In genomic region chr17:68706351-68706750, GRCh38 we compare ENCODE assay signal across 24 cellular contexts.
DNase-seq lines count a peak whose midpoint lies in the region; ATAC-seq and TF ChIP-seq lines count a peak whose summit lies in the region.
"Had no signal": no experiment of that assay in that cellular context is flagged by ENCODE, and none has a peak within 500 bp of the region (broad histone marks: within the 10 kb centered on the region; RNA-seq: fewer than 3 reads in every experiment).

No MANE protein-coding gene starts in this region.

- no peaks in the 10 kb centered on the region for H3K27me3 ChIP-seq in heart right ventricle
- H3K27me3 ChIP-seq in right cardiac atrium (ENCODE audit: control insufficient read depth, insufficient read depth), result no peaks in the 10 kb centered on the region
- H3K27me3 ChIP-seq: Peyer's patch, sigmoid colon, stomach, tibial nerve had no signal

- ATAC-seq in heart right ventricle (peak in 2 of 8 donors; percentile 11 to 18), right cardiac atrium (no peak), HG02642 (IDR thresholded peaks at IDR 0.05; ENCODE audit: poor library complexity, unreplicated experiment) (no peak), HG03108 (IDR thresholded peaks at IDR 0.05; ENCODE audit: unreplicated experiment) (no peak)
- ATAC-seq: activated CD4-positive, CD25-positive, alpha-beta regulatory T cell treated with anti-CD3 and anti-CD28 coated beads, Interleukin-2, amount 50 U/mL, for 24 hours; T-cell had no signal

- H3K36me3 ChIP-seq in heart right ventricle, result no peaks in the 10 kb centered on the region
- H3K36me3 ChIP-seq: esophagus muscularis mucosa, Peyer's patch, sigmoid colon, stomach, tibial nerve had no signal

- H3K4me1 ChIP-seq in heart right ventricle (peaks cover 0 to 17% (median 0%) of the 10 kb centered on the region in 9 donors), right cardiac atrium (ENCODE audit: control insufficient read depth, insufficient read depth, low read length) (peaks cover 2% of the 10 kb centered on the region)
- H3K4me1 ChIP-seq: sigmoid colon had no signal

- H3K9me3 ChIP-seq in heart right ventricle (no peaks in the 10 kb centered on the region), right cardiac atrium (ENCODE audit: control insufficient read depth, low read length) (no peaks in the 10 kb centered on the region)
- H3K9me3 ChIP-seq: esophagus muscularis mucosa, Peyer's patch, sigmoid colon, stomach, tibial nerve had no signal

- H3K27me3 Mint-ChIP-seq in nephron (ENCODE audit: low read depth), result peaks cover 5% of the 10 kb centered on the region

- H3K4me3 ChIP-seq in heart right ventricle (no peak overlapping the region), right cardiac atrium (ENCODE audit: low read length) (no peak overlapping the region), fibroblast of mammary gland (ENCODE audit: control insufficient read depth, low read depth, low read length) (no peak overlapping the region)
- H3K4me3 ChIP-seq: esophagus muscularis mucosa, Peyer's patch, sigmoid colon, stomach, tibial nerve had no signal

- intact Hi-C loops in heart right ventricle (cut with DNase I) (no loop called here), right cardiac atrium (cut with DNase I) (no loop called here)

- H3K4me1 Mint-ChIP-seq in nephron, result peaks cover 52% of the 10 kb centered on the region
- H3K4me1 Mint-ChIP-seq: T-cell had no signal

- no peaks in the 10 kb centered on the region for H3K36me3 Mint-ChIP-seq in nephron (ENCODE audit: low read depth)
- H3K36me3 Mint-ChIP-seq: activated naive CD8-positive, alpha-beta T cell; T-cell had no signal

- H3K27ac ChIP-seq in heart right ventricle (peak overlapping the region in 8 of 10 donors; percentile 1 to 76 (median 44)), right cardiac atrium (ENCODE audit: low read length) (no peak overlapping the region)
- H3K27ac ChIP-seq: Peyer's patch had no signal

- H3K4me3 Mint-ChIP-seq in nephron, result no peak overlapping the region
- H3K4me3 Mint-ChIP-seq: activated naive CD8-positive, alpha-beta T cell; endodermal cell; HFFc6; T-cell had no signal

- TF ChIP-seq CTCF in heart right ventricle (IDR thresholded peaks at IDR 0.05) (no peak), fibroblast of mammary gland (conservative IDR thresholded peaks at IDR 0.05; ENCODE audit: control insufficient read depth, insufficient read depth, low read depth, low read length) (no peak), nephron (IDR thresholded peaks at IDR 0.05; ENCODE audit: unreplicated experiment in 3 of 3) (no peak)

- H3K27ac Mint-ChIP-seq in nephron, result peak overlapping the region; percentile 68 to 74 (median 70)
- H3K27ac Mint-ChIP-seq: activated naive CD8-positive, alpha-beta T cell; endodermal cell; T-cell had no signal

- WGBS in heart right ventricle, 2 donors, result 65 to 70% methylated on average over 5 of the region's 5 CpGs
- 65% methylated on average over 5 of the region's 5 CpGs for WGBS in right cardiac atrium

- no peaks in the 10 kb centered on the region for H3K9me3 Mint-ChIP-seq in nephron
- H3K9me3 Mint-ChIP-seq: endodermal cell, T-cell had no signal

- DNase-seq in heart right ventricle (no peak), right cardiac atrium (no peak), fibroblast of mammary gland (ENCODE audit: low read depth) (peak; percentile 55), C1 segment of cervical spinal cord (lab: John Stamatoyannopoulos, UW) (no peak), NCI-H82 (lab: John Stamatoyannopoulos, UW) (no peak)
- DNase-seq: activated T-cell treated with anti-CD3 and anti-CD28 coated beads for 4 hours, aorta, endodermal cell, GOT3, NCI-H1105, NCI-H1930, NCI-H524, Peyer's patch, sigmoid colon, stomach, T-cell had no signal
